In genomic region chr11:88886796-88887195, GRCh38 we compare ENCODE assay signal across 8 cellular contexts.
DNase-seq lines count a peak whose midpoint lies in the region; ATAC-seq lines count a peak whose summit lies in the region.

No MANE protein-coding gene starts in this region.

- ATAC-seq in GM19452 (IDR thresholded peaks at IDR 0.05; ENCODE audit: unreplicated experiment) (peak; percentile 64), GM21825 (IDR thresholded peaks at IDR 0.05; ENCODE audit: unreplicated experiment) (no peak), GM19023 (IDR thresholded peaks at IDR 0.05; ENCODE audit: unreplicated experiment) (no peak)

- DNase-seq in NCI-H146 (lab: John Stamatoyannopoulos, UW) (peak; percentile 30), NCI-H146 treated with DMSO at 0.1 percent for 48 hours (lab: John Stamatoyannopoulos, UW; ENCODE audit: unreplicated experiment) (no peak), LHCN-M2 (ENCODE audit: low read depth) (peak; percentile 0), iPS DF 19.7 (ENCODE audit: low read depth, low spot score) (peak; percentile 23)
- peak; percentile 18 for DNase-seq in activated CD4-positive, alpha-beta T cell treated with anti-CD3 and anti-CD28 coated beads for 4 hours
